1 cellular context compared by ENCODE assay signal in genomic region chrX:39161856-39162255, GRCh38.
TF ChIP-seq lines count a peak whose summit lies in the region.

No MANE protein-coding gene starts in this region.

TF ChIP-seq in K562, 482 proteins besides CTCF, POLR2A, EP300 and RAD21:
- TF ChIP-seq, protein P1, sequence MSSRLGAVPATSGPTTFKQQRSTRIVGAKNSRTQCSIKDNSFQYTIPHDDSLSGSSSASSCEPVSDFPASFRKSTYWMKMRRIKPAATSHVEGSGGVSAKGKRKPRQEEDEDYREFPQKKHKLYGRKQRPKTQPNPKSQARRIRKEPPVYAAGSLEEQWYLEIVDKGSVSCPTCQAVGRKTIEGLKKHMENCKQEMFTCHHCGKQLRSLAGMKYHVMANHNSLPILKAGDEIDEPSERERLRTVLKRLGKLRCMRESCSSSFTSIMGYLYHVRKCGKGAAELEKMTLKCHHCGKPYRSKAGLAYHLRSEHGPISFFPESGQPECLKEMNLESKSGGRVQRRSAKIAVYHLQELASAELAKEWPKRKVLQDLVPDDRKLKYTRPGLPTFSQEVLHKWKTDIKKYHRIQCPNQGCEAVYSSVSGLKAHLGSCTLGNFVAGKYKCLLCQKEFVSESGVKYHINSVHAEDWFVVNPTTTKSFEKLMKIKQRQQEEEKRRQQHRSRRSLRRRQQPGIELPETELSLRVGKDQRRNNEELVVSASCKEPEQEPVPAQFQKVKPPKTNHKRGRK (tag; IDR thresholded peaks at IDR 0.05), result peak; percentile 86
- no peak for TF ChIP-seq ZKSCAN3 (CRISPR knock-in tag; IDR thresholded peaks at IDR 0.05)
TF ChIP-seq in K562: peak in this region for 1.
